1 cellular context compared by ENCODE assay signal in the genomic region with DNA sequence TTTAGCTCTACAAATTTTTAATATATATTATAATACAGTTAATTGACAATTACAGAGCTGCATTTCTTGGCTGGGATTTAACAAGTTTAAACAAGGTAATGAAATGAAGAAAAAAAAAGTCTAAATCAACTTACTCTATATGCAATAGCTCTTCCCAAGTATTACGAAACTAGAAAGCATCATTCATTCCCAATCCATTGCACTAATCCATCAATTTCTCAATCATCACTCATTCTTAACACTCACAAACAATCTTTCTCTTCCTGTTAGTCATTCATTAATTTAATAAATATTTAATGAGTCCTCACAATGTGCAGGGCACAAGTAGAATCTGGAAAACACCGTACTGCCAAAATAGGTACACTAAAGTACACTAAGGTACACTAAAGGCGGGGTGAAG.
TF ChIP-seq lines count a peak whose summit lies in the region.

No MANE protein-coding gene starts in this region.

TF ChIP-seq in GM23338, 12 proteins besides CTCF, POLR2A, EP300 and RAD21 (continued from another document):
- TF ChIP-seq, protein P1, sequence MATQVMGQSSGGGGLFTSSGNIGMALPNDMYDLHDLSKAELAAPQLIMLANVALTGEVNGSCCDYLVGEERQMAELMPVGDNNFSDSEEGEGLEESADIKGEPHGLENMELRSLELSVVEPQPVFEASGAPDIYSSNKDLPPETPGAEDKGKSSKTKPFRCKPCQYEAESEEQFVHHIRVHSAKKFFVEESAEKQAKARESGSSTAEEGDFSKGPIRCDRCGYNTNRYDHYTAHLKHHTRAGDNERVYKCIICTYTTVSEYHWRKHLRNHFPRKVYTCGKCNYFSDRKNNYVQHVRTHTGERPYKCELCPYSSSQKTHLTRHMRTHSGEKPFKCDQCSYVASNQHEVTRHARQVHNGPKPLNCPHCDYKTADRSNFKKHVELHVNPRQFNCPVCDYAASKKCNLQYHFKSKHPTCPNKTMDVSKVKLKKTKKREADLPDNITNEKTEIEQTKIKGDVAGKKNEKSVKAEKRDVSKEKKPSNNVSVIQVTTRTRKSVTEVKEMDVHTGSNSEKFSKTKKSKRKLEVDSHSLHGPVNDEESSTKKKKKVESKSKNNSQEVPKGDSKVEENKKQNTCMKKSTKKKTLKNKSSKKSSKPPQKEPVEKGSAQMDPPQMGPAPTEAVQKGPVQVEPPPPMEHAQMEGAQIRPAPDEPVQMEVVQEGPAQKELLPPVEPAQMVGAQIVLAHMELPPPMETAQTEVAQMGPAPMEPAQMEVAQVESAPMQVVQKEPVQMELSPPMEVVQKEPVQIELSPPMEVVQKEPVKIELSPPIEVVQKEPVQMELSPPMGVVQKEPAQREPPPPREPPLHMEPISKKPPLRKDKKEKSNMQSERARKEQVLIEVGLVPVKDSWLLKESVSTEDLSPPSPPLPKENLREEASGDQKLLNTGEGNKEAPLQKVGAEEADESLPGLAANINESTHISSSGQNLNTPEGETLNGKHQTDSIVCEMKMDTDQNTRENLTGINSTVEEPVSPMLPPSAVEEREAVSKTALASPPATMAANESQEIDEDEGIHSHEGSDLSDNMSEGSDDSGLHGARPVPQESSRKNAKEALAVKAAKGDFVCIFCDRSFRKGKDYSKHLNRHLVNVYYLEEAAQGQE (IDR thresholded peaks at IDR 0.05; ENCODE audit: unreplicated experiment): no peak
- TF ChIP-seq EZH2 (IDR thresholded peaks at IDR 0.05; ENCODE audit: low read depth, unreplicated experiment): no peak
